Comparison of ENCODE assay signal across 1 cellular context in the genomic region with DNA sequence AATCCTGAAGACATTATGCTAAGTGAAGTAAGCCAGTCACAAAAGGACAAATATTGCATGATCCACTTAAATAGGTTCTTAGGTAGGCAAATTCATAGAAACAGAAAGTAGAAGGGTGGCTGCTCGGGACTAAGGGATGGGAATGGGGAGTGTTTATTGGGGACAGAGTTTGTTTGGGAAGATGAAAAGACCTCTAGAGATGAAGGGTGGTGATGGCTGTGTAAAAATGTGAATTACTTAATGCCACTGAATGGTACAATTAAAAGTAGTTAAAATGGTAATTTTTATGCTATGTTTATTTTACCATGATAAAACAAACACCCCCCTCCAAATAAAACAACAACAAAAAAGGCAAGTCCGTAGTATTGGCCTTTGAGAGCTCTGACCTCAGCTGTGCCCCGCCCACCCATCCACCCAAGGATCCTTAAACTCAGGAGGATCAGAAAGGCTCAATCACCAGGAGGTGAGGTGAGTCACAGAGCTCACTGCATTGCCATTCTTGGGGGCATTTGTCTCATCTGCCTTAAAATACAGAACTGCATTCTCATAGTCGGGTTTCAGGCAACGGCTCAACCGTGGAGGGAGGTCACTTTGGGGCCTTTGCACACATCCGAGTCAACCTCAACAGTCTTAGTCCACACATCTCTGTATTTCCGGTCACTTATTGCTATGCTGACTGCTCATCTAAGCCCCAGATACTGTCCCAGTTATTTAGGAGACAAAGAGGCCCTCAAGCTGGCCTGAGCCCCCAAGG.
A peak's percentile ranks its signal among the peaks of the same experiment; 100 is the strongest.
TF ChIP-seq lines count a peak whose summit lies in the region.

No MANE protein-coding gene starts in this region.

TF ChIP-seq in HEK293, 187 proteins besides CTCF, POLR2A, EP300 and RAD21 (continued from another document):
- TF ChIP-seq, protein P1, sequence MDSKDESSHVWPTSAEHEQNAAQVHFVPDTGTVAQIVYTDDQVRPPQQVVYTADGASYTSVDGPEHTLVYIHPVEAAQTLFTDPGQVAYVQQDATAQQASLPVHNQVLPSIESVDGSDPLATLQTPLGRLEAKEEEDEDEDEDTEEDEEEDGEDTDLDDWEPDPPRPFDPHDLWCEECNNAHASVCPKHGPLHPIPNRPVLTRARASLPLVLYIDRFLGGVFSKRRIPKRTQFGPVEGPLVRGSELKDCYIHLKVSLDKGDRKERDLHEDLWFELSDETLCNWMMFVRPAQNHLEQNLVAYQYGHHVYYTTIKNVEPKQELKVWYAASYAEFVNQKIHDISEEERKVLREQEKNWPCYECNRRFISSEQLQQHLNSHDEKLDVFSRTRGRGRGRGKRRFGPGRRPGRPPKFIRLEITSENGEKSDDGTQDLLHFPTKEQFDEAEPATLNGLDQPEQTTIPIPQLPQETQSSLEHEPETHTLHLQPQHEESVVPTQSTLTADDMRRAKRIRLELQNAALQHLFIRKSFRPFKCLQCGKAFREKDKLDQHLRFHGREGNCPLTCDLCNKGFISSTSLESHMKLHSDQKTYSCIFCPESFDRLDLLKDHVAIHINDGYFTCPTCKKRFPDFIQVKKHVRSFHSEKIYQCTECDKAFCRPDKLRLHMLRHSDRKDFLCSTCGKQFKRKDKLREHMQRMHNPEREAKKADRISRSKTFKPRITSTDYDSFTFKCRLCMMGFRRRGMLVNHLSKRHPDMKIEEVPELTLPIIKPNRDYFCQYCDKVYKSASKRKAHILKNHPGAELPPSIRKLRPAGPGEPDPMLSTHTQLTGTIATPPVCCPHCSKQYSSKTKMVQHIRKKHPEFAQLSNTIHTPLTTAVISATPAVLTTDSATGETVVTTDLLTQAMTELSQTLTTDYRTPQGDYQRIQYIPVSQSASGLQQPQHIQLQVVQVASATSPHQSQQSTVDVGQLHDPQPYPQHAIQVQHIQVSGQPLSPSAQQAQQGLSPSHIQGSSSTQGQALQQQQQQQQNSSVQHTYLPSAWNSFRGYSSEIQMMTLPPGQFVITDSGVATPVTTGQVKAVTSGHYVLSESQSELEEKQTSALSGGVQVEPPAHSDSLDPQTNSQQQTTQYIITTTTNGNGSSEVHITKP (tag by site-specific recombination; IDR thresholded peaks at IDR 0.05) = peak; percentile 93
- TF ChIP-seq ZNF133 (tag by site-specific recombination; IDR thresholded peaks at IDR 0.05) (no peak), ZFHX2 (tag by site-specific recombination; conservative IDR thresholded peaks at IDR 0.05) (peak; percentile 32; the same call in 1 of the 2 replicates), KLF9 (tag by site-specific recombination; IDR thresholded peaks at IDR 0.05; ENCODE audit: low read depth) (0 out of 2 replicates have a peak, but pooled peaks have one; percentile 18)
- TF ChIP-seq, protein P2, sequence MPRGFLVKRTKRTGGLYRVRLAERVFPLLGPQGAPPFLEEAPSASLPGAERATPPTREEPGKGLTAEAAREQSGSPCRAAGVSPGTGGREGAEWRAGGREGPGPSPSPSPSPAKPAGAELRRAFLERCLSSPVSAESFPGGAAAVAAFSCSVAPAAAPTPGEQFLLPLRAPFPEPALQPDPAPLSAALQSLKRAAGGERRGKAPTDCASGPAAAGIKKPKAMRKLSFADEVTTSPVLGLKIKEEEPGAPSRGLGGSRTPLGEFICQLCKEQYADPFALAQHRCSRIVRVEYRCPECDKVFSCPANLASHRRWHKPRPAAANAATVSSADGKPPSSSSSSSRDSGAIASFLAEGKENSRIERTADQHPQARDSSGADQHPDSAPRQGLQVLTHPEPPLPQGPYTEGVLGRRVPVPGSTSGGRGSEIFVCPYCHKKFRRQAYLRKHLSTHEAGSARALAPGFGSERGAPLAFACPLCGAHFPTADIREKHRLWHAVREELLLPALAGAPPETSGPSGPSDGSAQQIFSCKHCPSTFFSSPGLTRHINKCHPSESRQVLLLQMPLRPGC (tag by site-specific recombination; IDR thresholded peaks at IDR 0.05) = no peak
